In the genomic region with DNA sequence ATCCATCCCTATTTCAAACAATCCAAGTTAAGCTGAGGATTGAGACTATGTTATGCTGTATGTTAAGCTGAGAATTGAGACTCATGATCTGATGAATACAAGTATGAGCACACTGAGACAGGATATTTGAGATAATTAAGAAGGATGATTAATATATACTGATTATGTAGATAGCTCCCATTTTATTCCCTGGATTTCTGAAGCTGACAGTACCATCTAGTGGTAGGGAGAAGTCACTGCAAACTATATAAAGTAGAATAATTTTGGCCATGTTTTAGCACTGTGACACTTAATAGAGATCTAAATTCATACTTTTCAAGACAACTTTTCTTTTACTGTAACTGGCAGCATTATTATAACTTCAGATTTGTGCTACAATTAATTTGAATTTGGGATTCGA, we compare ENCODE assay signal across 1 cellular context.
TF ChIP-seq lines count a peak whose summit lies in the region.

No MANE protein-coding gene starts in this region.

TF ChIP-seq in WTC11, 78 proteins besides CTCF, POLR2A, EP300 and RAD21 (continued from another document):
- TF ChIP-seq, protein P1, sequence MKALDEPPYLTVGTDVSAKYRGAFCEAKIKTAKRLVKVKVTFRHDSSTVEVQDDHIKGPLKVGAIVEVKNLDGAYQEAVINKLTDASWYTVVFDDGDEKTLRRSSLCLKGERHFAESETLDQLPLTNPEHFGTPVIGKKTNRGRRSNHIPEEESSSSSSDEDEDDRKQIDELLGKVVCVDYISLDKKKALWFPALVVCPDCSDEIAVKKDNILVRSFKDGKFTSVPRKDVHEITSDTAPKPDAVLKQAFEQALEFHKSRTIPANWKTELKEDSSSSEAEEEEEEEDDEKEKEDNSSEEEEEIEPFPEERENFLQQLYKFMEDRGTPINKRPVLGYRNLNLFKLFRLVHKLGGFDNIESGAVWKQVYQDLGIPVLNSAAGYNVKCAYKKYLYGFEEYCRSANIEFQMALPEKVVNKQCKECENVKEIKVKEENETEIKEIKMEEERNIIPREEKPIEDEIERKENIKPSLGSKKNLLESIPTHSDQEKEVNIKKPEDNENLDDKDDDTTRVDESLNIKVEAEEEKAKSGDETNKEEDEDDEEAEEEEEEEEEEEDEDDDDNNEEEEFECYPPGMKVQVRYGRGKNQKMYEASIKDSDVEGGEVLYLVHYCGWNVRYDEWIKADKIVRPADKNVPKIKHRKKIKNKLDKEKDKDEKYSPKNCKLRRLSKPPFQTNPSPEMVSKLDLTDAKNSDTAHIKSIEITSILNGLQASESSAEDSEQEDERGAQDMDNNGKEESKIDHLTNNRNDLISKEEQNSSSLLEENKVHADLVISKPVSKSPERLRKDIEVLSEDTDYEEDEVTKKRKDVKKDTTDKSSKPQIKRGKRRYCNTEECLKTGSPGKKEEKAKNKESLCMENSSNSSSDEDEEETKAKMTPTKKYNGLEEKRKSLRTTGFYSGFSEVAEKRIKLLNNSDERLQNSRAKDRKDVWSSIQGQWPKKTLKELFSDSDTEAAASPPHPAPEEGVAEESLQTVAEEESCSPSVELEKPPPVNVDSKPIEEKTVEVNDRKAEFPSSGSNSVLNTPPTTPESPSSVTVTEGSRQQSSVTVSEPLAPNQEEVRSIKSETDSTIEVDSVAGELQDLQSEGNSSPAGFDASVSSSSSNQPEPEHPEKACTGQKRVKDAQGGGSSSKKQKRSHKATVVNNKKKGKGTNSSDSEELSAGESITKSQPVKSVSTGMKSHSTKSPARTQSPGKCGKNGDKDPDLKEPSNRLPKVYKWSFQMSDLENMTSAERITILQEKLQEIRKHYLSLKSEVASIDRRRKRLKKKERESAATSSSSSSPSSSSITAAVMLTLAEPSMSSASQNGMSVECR (CRISPR knock-in tag; IDR thresholded peaks at IDR 0.05; ENCODE audit: borderline replicate concordance), result no peak
- TF ChIP-seq, protein P2, sequence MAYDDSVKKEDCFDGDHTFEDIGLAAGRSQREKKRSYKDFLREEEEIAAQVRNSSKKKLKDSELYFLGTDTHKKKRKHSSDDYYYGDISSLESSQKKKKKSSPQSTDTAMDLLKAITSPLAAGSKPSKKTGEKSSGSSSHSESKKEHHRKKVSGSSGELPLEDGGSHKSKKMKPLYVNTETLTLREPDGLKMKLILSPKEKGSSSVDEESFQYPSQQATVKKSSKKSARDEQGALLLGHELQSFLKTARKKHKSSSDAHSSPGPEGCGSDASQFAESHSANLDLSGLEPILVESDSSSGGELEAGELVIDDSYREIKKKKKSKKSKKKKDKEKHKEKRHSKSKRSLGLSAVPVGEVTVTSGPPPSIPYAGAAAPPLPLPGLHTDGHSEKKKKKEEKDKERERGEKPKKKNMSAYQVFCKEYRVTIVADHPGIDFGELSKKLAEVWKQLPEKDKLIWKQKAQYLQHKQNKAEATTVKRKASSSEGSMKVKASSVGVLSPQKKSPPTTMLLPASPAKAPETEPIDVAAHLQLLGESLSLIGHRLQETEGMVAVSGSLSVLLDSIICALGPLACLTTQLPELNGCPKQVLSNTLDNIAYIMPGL (CRISPR knock-in tag; IDR thresholded peaks at IDR 0.05), result no peak
TF ChIP-seq in WTC11: peak in this region for 0.
